In genomic region chr16:81896902-81897301, GRCh38 we compare ENCODE assay signal across 19 cellular contexts.
"Had no signal": no experiment of that assay in that cellular context is flagged by ENCODE, and none has a peak within 500 bp of the region (broad histone marks: within the 10 kb centered on the region; RNA-seq: fewer than 3 reads in every experiment).

No MANE protein-coding gene starts in this region.

- H3K4me3 Mint-ChIP-seq: activated naive CD8-positive, alpha-beta T cell; activated T-cell treated with anti-CD3 and anti-CD28 coated beads, Interleukin-2, amount 50 U/mL, for 72 hours; endodermal cell; T-helper 1 cell treated with Interleukin-12 subunit alpha and Interleukin-12 subunit beta and Interleukin-4 antibody, amounts not matched to agents 30 μg/mL and 1 μg/mL, for 36 hours had no signal

- H3K27me3 ChIP-seq: cardiac muscle cell, left lung, right atrium auricular region, upper lobe of left lung had no signal

- H3K27ac Mint-ChIP-seq: activated naive CD8-positive, alpha-beta T cell; activated T-cell treated with anti-CD3 and anti-CD28 coated beads, Interleukin-2, amount 50 U/mL, for 72 hours; endodermal cell; T-helper 1 cell treated with Interleukin-12 subunit alpha and Interleukin-12 subunit beta and Interleukin-4 antibody, amounts not matched to agents 30 μg/mL and 1 μg/mL, for 36 hours had no signal

- H3K4me1 Mint-ChIP-seq: endodermal cell had no signal

- H3K4me3 ChIP-seq: cardiac muscle cell, left lung, prostate gland, right atrium auricular region, thoracic aorta, upper lobe of left lung had no signal

- ATAC-seq: activated T-cell treated with anti-CD3 and anti-CD28 coated beads, Interleukin-2, amount 50 U/mL, for 72 hours; left lung had no signal

- H3K9me3 Mint-ChIP-seq: activated T-cell treated with anti-CD3 and anti-CD28 coated beads, Interleukin-2, amount 50 U/mL, for 72 hours; endodermal cell; T-helper 1 cell treated with Interleukin-12 subunit alpha and Interleukin-12 subunit beta and Interleukin-4 antibody, amounts not matched to agents 30 μg/mL and 1 μg/mL, for 36 hours had no signal

- H3K27me3 Mint-ChIP-seq: activated naive CD8-positive, alpha-beta T cell had no signal

- H3K36me3 ChIP-seq: cardiac muscle cell, prostate gland, thoracic aorta had no signal

- DNase-seq: activated CD4-positive, alpha-beta T cell treated with anti-CD3 and anti-CD28 coated beads, Interleukin-2, amount 50 U/mL, for 1 hour; activated CD4-positive, CD25-positive, alpha-beta regulatory T cell treated with anti-CD3 and anti-CD28 coated beads, Interleukin-2, amount 50 U/mL, for 72 hours; activated CD8-positive, alpha-beta memory T cell treated with anti-CD3 and anti-CD28 coated beads, Interleukin-2, amount 50 U/mL, for 4 hours; activated gamma-delta T cell treated with Interleukin-2 at 50 U/mL for 16 hours; activated T-cell treated with anti-CD3 and anti-CD28 coated beads, Interleukin-2, amount 50 U/mL, for 72 hours; endodermal cell; kidney; left lung; mammary epithelial cell; small intestine; stimulated activated CD4-positive, alpha-beta T cell treated with anti-CD3 and anti-CD28 coated beads, Interleukin-15, amount 100 ng/mL, for 24 hours; stimulated activated CD4-positive, alpha-beta T cell treated with anti-CD3 and anti-CD28 coated beads, Interleukin-2, amount 100 ng/mL, for 48 hours; upper lobe of left lung had no signal

- H3K36me3 Mint-ChIP-seq: activated naive CD8-positive, alpha-beta T cell had no signal

- H3K4me1 ChIP-seq: prostate gland, right atrium auricular region had no signal

- H3K9me3 ChIP-seq: left lung, prostate gland, right atrium auricular region, thoracic aorta, upper lobe of left lung had no signal

- H3K27ac ChIP-seq: cardiac muscle cell, left lung, prostate gland, right atrium auricular region, thoracic aorta, upper lobe of left lung had no signal
